22 cellular contexts compared by ENCODE assay signal in the genomic region with DNA sequence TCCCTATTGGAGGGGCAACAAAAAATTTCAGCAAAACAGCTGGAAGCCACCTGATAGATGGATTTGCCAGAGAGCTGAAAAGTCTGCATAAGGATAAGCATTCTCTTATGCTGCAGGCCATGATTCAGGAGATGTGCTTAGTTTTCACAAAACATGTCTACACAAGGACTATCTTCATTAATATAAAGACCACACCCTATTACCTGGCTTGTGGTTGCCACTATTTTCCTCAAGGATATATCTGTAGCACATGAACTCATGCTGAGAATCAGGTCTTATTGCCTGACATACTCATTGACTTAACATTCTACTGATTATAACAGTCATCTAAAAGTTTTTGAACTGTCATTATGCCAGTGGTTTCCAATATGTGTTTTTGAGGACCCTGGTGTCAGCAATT. TPM values are rescaled to one million over a fixed set of nuclear protein-coding genes. Genes with fewer than 3 reads are reported as not detected.
"Had no signal": no experiment of that assay in that cellular context is flagged by ENCODE, and none has a peak within 500 bp of the region (broad histone marks: within the 10 kb centered on the region; RNA-seq: fewer than 3 reads in every experiment).

No MANE protein-coding gene starts in this region.

- ATAC-seq: Right ventricle myocardium inferior had no signal

- H3K27me3 ChIP-seq: MG63 had no signal

- H3K4me2 ChIP-seq: SK-N-SH had no signal

- H3K4me3 ChIP-seq: MG63 had no signal

- H3K9ac ChIP-seq: SK-N-SH had no signal

- H3K36me3 ChIP-seq: MG63 had no signal

- DNase-seq: KBM-7, MG63, NCI-H1092, NCI-H1105 treated with DMSO at 0.1 percent for 48 hours, NCI-H1436, NCI-H187, NCI-H2029, NCI-H2081 treated with DMSO at 0.1 percent for 48 hours, NCI-H2171, NCI-H226, NCI-H446, NCI-H510A, NCI-H524 treated with DMSO at 0.1 percent for 48 hours, NCI-H69, NCI-H774, RPMI8226, SIG-M5, SK-N-SH, SW 1271 had no signal

- H3K27ac ChIP-seq: HL-60 had no signal

RNA-seq across cellular contexts. Expression of a gene that starts 7.1 kb away (rescaled TPM):
- total RNA-seq: LHCN-M2 had no signal
